In genomic region chr19:11624064-11624463, GRCh38 we compare ENCODE assay signal across 10 cellular contexts. TPM values are rescaled to one million over a fixed set of nuclear protein-coding genes. Genes with fewer than 3 reads are reported as not detected.
DNase-seq lines count a peak whose midpoint lies in the region; ATAC-seq and TF ChIP-seq lines count a peak whose summit lies in the region.
"Had no signal": no experiment of that assay in that cellular context is flagged by ENCODE, and none has a peak within 500 bp of the region (broad histone marks: within the 10 kb centered on the region; RNA-seq: fewer than 3 reads in every experiment).

No MANE protein-coding gene starts in this region.

- peaks cover 15% of the 10 kb centered on the region for H3K36me3 Mint-ChIP-seq in Caco-2 (ENCODE audit: insufficient read depth, unreplicated experiment)

- TSS peak; percentile 10 for BruUV-seq in Caco-2 (replicated peaks; lab: Mats Ljungman, UMichigan)

- H2AFZ ChIP-seq in fibroblast of lung (ENCODE audit: low read length) = no peak overlapping the region

- ATAC-seq in HG02852 (IDR thresholded peaks at IDR 0.05; ENCODE audit: unreplicated experiment) = no peak
- no peak for ATAC-seq in GM19467 (IDR thresholded peaks at IDR 0.05; ENCODE audit: unreplicated experiment)
- ATAC-seq: HCT116 had no signal

- H3K27ac ChIP-seq in fibroblast of lung (ENCODE audit: insufficient read depth, low read length) (no peak overlapping the region), ovary (no peak overlapping the region), substantia nigra (ENCODE audit: low read depth, low read length, poor library complexity, severe bottlenecking) (no peak overlapping the region), spleen (no peak overlapping the region)
- H3K27ac ChIP-seq: SK-N-MC had no signal

- H3K27ac Mint-ChIP-seq in Caco-2 (ENCODE audit: unreplicated experiment) = no peak overlapping the region

- H3K4me1 ChIP-seq in Caco-2 = peaks cover 8% of the 10 kb centered on the region
- no peaks in the 10 kb centered on the region for H3K4me1 ChIP-seq in fibroblast of lung (ENCODE audit: control insufficient read depth, extremely low read depth, insufficient read depth, low read length)
- peaks cover 1% of the 10 kb centered on the region for H3K4me1 ChIP-seq in ovary (ENCODE audit: insufficient read depth)
- H3K4me1 ChIP-seq in spleen = peaks cover 0 to 21% (median 12%) of the 10 kb centered on the region in 6 donors

- H3K4me2 ChIP-seq in fibroblast of lung (ENCODE audit: extremely low read depth, insufficient read depth, low read length) = peak overlapping the region; percentile 88

- DNase-seq in Caco-2 = no peak
- peak; percentile 64 for DNase-seq in OCI-M1 (lab: John Stamatoyannopoulos, UW)
- peak; percentile 40 to 84 for DNase-seq in fibroblast of lung (ENCODE audit: low read depth in 2 of 2)
- no peak for DNase-seq in ovary
- DNase-seq in substantia nigra (lab: John Stamatoyannopoulos, UW) = no peak
- DNase-seq in spleen = no peak

- TF ChIP-seq POLR2A in ovary (IDR thresholded peaks at IDR 0.05) = no peak
- no peak for TF ChIP-seq POLR2A in spleen (IDR thresholded peaks at IDR 0.05)

- H3K9ac ChIP-seq in fibroblast of lung (ENCODE audit: insufficient read depth, low read length) = no peak overlapping the region

- peaks cover 17% of the 10 kb centered on the region for H3K9me3 Mint-ChIP-seq in Caco-2 (ENCODE audit: unreplicated experiment)

- WGBS in ovary, 3 donors = 8 to 10% (median 9%) methylated on average over 4 of the region's 4 CpGs
- WGBS in spleen, 5 donors = 62 to 72% (median 65%) methylated on average over 4 of the region's 4 CpGs

- TF ChIP-seq CTCF in Caco-2 (IDR thresholded peaks at IDR 0.05; ENCODE audit: insufficient read depth in 1 of 2, low read depth in 1 of 2, low read length in 1 of 2, severe bottlenecking in 1 of 2, unreplicated experiment in 1 of 2) = no peak
- no peak for TF ChIP-seq CTCF in fibroblast of lung (conservative IDR thresholded peaks at IDR 0.05 in 1 of 2, IDR thresholded peaks at IDR 0.05 in 1 of 2; ENCODE audit: low read depth in 1 of 2, low read length in 2 of 2)
- no peak for TF ChIP-seq CTCF in ovary (IDR thresholded peaks at IDR 0.05)
- no peak for TF ChIP-seq CTCF in spleen (IDR thresholded peaks at IDR 0.05 in 8 of 11, conservative IDR thresholded peaks at IDR 0.05 in 3 of 11)

- intact Hi-C loops in Caco-2 (cut with micrococcal nuclease; ENCODE audit: unreplicated experiment) = loop anchor here (2.0 kb wide), 1 partner anchor 27 kb away; the partner anchor contains the start of gene ZNF627
- intact Hi-C loops in ovary (cut with DNase I) = no loop called here
- intact Hi-C loops in spleen (cut with DNase I; ENCODE audit: low total_unique reads) = no loop called here

- H3K79me2 ChIP-seq in fibroblast of lung (ENCODE audit: control insufficient read depth, insufficient read depth, low read length) = no peaks in the 10 kb centered on the region

- H3K27me3 ChIP-seq in Caco-2 (replicated peaks; ENCODE audit: control insufficient read depth, insufficient read depth, low read length) (no peaks in the 10 kb centered on the region), fibroblast of lung (ENCODE audit: control insufficient read depth, insufficient read depth, low read length) (no peaks in the 10 kb centered on the region), ovary (no peaks in the 10 kb centered on the region), spleen (replicated peaks in 1 of 7) (peaks cover 0 to 10% (median 0%) of the 10 kb centered on the region in 7 donors)

- H3K4me3 Mint-ChIP-seq in Caco-2 (ENCODE audit: unreplicated experiment) = peak overlapping the region; percentile 61

- H4K20me1 ChIP-seq in fibroblast of lung (ENCODE audit: control insufficient read depth, extremely low read depth, insufficient read depth, low read length) = no peaks in the 10 kb centered on the region

- no peaks in the 10 kb centered on the region for H3K27me3 Mint-ChIP-seq in Caco-2 (ENCODE audit: insufficient read depth, unreplicated experiment)

- POLR2A ChIA-PET in Caco-2 (lab: Charles Lee) = no interaction called here

- H3K36me3 ChIP-seq in Caco-2 (ENCODE audit: control insufficient read depth, insufficient read depth, low read length) = peaks cover 2% of the 10 kb centered on the region
- H3K36me3 ChIP-seq in fibroblast of lung (ENCODE audit: control insufficient read depth, insufficient read depth, low read length) = peaks cover 12% of the 10 kb centered on the region
- H3K36me3 ChIP-seq in ovary = no peaks in the 10 kb centered on the region
- peaks cover 0 to 30% (median 21%) of the 10 kb centered on the region in 6 donors for H3K36me3 ChIP-seq in spleen

- H3K9me3 ChIP-seq in Caco-2 = no peaks in the 10 kb centered on the region
- H3K9me3 ChIP-seq in fibroblast of lung (ENCODE audit: control insufficient read depth, insufficient read depth, low read depth, low read length) = no peaks in the 10 kb centered on the region
- H3K9me3 ChIP-seq in ovary = no peaks in the 10 kb centered on the region
- H3K9me3 ChIP-seq in spleen = peaks cover 0 to 16% (median 9%) of the 10 kb centered on the region in 8 donors

- no peak for TF ChIP-seq EP300 in ovary (IDR thresholded peaks at IDR 0.05)

- H3K4me3 ChIP-seq in Caco-2 (ENCODE audit: low read depth, low read length) = peak overlapping the region; percentile 40
- H3K4me3 ChIP-seq in fibroblast of lung (replicated peaks in 1 of 4; ENCODE audit: control extremely low read depth in 1 of 4, insufficient read depth in 1 of 4, low read depth in 3 of 4, low read length in 4 of 4) = no peak overlapping the region
- peak overlapping the region; percentile 38 for H3K4me3 ChIP-seq in ovary
- peak overlapping the region in 1 of 8 donors; percentile 40 for H3K4me3 ChIP-seq in spleen
- H3K4me3 ChIP-seq: SK-N-MC had no signal

- no peaks in the 10 kb centered on the region for H3K4me1 Mint-ChIP-seq in Caco-2 (ENCODE audit: low read depth, unreplicated experiment)

- CTCF ChIA-PET in Caco-2 (lab: Charles Lee) = no interaction called here

RNA-seq across cellular contexts. Expression of gene ZNF627, which starts 26.8 kb away (rescaled TPM):
- total RNA-seq in Caco-2 (2022) = 8.1 and 9.0 TPM in 2 replicates
- 19.5 and 26.3 TPM in 2 replicates for total RNA-seq in fibroblast of lung
- 7.9 and 10.8 TPM in 2 replicates for polyA plus RNA-seq in fibroblast of lung
- 5.9 and 6.5 TPM in 2 replicates for polyA plus RNA-seq in fibroblast of lung (2012)
- polyA minus RNA-seq in fibroblast of lung (ENCODE audit: low replicate concordance) = 3.6 and 3.9 TPM in 2 replicates
- total RNA-seq in ovary = 10 to 100 TPM; 16.3 to 31.5 (median 17.9) TPM
- polyA plus RNA-seq in ovary = 10 to 100 TPM; 14.4 to 16.1 TPM
- 10 to 100 TPM; 11.6 to 14.5 (median 12.9) TPM for total RNA-seq in spleen
- polyA plus RNA-seq in spleen = 1 to 10 TPM; 4.5 to 8.6 (median 8.1) TPM

RNA-seq across cellular contexts. Expression of gene ACP5, which starts 46.6 kb away (rescaled TPM):
- 0.48 TPM in 1 of 2 replicates, not detected in the other for total RNA-seq in Caco-2 (2022)
- total RNA-seq in fibroblast of lung = 1.2 and 2.6 TPM in 2 replicates
- polyA plus RNA-seq in fibroblast of lung = 0.19 and 2.2 TPM in 2 replicates
- polyA plus RNA-seq in fibroblast of lung (2012) = 0.33 and 2.7 TPM in 2 replicates
- polyA minus RNA-seq in fibroblast of lung (ENCODE audit: low replicate concordance) = 11.8 TPM in 1 of 2 replicates, not detected in the other
- total RNA-seq in ovary = 10 to 100 TPM in 6 of 7 donors, 1 to 10 TPM in 1; 7.9 to 54.4 (median 17.1) TPM
- 10 to 100 TPM; 30.5 to 66.9 TPM for polyA plus RNA-seq in ovary
- 10 to 100 TPM; 41.7 to 74.4 (median 64.5) TPM for total RNA-seq in spleen
- 100 to 1,000 TPM in 2 of 3 donors, 10 to 100 TPM in 1; 91.6 to 332 (median 200) TPM for polyA plus RNA-seq in spleen

Comparison
In these comparisons a context has a peak if more than half of its experiments do, and no peak if none do; other contexts are left out.
1. DNase-seq: peak in OCI-M1 (single experiment) and fibroblast of lung (2 of 2); none in Caco-2 (0 of 2), ovary (0 of 5), substantia nigra (0 of 49) and spleen (single experiment).
2. H3K4me3 ChIP-seq: peak in Caco-2 (single experiment) and ovary (single experiment); none in fibroblast of lung (0 of 4).